Comparison of ENCODE assay signal across 1 cellular context in the genomic region with DNA sequence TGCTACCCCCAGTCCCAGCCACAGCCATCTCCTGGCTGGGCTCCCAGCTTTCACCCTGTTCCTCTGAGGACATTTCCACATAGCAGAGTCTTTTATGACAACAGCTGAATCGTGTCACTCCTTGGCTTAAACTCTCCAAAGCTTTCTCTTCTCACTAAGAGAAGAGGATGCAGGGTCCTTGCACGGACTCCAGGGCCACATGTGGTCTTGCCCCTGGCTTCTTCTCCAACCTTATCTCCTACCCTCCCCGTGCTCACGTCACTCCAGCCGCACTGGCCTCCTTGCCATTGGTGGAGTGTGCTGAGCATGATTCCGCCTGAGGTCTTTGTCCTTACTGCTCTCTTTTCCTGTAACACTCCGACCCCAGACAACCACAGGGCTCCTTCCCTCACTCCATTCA.
TF ChIP-seq lines count a peak whose summit lies in the region.

No MANE protein-coding gene starts in this region.

TF ChIP-seq in H1, 55 proteins besides CTCF, POLR2A, EP300 and RAD21:
- no peak for TF ChIP-seq RFX5 (IDR thresholded peaks at IDR 0.05; ENCODE audit: borderline replicate concordance, low read depth, low read length)
- TF ChIP-seq CBX5 (IDR thresholded peaks at IDR 0.05; ENCODE audit: low read depth, low read length), result no peak
- no peak for TF ChIP-seq SIRT6 (IDR thresholded peaks at IDR 0.05; ENCODE audit: low read length)
- no peak for TF ChIP-seq EZH2 (IDR thresholded peaks at IDR 0.05; ENCODE audit: low read depth, low read length, severe bottlenecking)
